11 cellular contexts compared by ENCODE assay signal in the genomic region with DNA sequence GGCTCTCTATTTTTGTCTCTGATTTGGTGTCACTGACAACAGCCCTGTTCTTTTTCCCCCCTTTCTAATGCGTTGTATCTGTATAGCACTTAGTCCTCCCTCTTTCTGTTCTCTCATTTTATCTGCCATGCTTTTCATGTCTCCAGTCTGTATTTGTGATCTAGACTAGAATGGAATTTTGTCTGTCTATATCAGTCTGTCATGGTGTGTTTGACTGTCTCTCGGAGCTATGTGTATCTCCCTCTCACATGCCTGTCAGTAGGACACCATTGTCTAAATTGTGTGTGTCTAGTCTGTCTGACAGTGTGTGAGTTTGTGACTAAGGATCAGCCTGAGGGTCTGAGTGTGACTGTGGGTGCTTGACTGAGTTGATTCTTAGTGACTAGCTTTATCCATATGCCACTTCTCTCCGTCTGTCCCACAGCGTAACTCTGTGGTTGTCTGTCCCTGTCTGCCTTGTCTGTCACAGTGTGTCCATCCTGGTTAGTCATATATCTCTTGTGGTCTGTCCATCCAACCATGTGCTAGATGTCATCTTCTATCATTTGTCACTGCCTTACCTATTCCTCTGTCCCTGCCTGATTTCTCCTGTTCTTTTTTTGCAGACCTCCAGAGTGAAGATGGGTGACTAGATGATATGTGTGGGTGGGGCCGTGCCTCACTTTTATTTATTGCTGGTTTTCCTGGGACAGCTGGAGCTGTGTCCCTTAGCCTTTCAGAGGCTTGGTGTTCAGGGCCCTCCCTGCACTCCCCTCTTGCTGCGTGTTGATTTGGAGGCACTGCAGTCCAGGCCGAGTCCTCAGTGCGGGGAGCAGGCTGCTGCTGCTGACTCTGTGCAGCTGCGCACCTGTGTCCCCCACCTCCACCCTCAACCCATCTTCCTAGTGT. TPM values are rescaled to one million over a fixed set of nuclear protein-coding genes. Genes with fewer than 3 reads are reported as not detected.
A peak's percentile ranks its signal among the peaks of the same experiment; 100 is the strongest.
DNase-seq lines count a peak whose midpoint lies in the region; ATAC-seq and TF ChIP-seq lines count a peak whose summit lies in the region.
"Had no signal": no experiment of that assay in that cellular context is flagged by ENCODE, and none has a peak within 500 bp of the region (broad histone marks: within the 10 kb centered on the region; RNA-seq: fewer than 3 reads in every experiment).

No MANE protein-coding gene starts in this region.

- peaks cover 38% of the 10 kb centered on the region for H3K36me3 Mint-ChIP-seq in brain

- peaks cover 27% of the 10 kb centered on the region for H3F3A ChIP-seq in MM.1S (ENCODE audit: insufficient read depth, low read length)

- H4K20me1 ChIP-seq in MM.1S (ENCODE audit: insufficient read depth, low read length) = peaks cover 4% of the 10 kb centered on the region; the same call in 1 of the 2 replicates
- peaks cover 47% of the 10 kb centered on the region for H4K20me1 ChIP-seq in osteoblast (ENCODE audit: insufficient read depth, low read length)

- H3K9me3 Mint-ChIP-seq in brain = no peaks in the 10 kb centered on the region

- no peak overlapping the region for H2AFZ ChIP-seq in MM.1S (ENCODE audit: low read length)
- no peak overlapping the region for H2AFZ ChIP-seq in osteoblast (ENCODE audit: low read length)

- H3K27ac Mint-ChIP-seq in brain = peak overlapping the region in 4 of 5 experiments; percentile 26 to 96 (median 63)

- no peaks in the 10 kb centered on the region for H3K9me2 ChIP-seq in MM.1S (replicated peaks; ENCODE audit: insufficient read depth, low read length)

- H3K79me2 ChIP-seq in MM.1S (ENCODE audit: low read length) (peaks cover 51% of the 10 kb centered on the region), osteoblast (ENCODE audit: insufficient read depth, low read length) (peaks cover 73% of the 10 kb centered on the region)

- peak overlapping the region; percentile 99; the same call in 1 of the 2 replicates for H3K4me2 ChIP-seq in MM.1S (ENCODE audit: low read depth, low read length)
- H3K4me2 ChIP-seq in osteoblast (ENCODE audit: insufficient read depth, low read length) = peak overlapping the region; percentile 90

- H3K36me3 ChIP-seq in MM.1S (replicated peaks; ENCODE audit: insufficient read depth, low read length) (0 out of 2 replicates have a peak, but pooled peaks cover 3% of the 10 kb centered on the region), osteoblast (ENCODE audit: insufficient read depth, low read length) (peaks cover 31% of the 10 kb centered on the region)

- no peak for ATAC-seq in HG03460 (IDR thresholded peaks at IDR 0.05; ENCODE audit: unreplicated experiment)

- TF ChIP-seq CTCF in MM.1S (IDR thresholded peaks at IDR 0.05; ENCODE audit: low read length) (no peak), brain (conservative IDR thresholded peaks at IDR 0.05) (no peak), osteoblast (IDR thresholded peaks at IDR 0.05; ENCODE audit: extremely low read depth, low read depth, low read length) (no peak)

- H3K9ac ChIP-seq in MM.1S (ENCODE audit: low read length) = no peak overlapping the region

- no peaks in the 10 kb centered on the region for H3K9me3 ChIP-seq in MM.1S (replicated peaks; ENCODE audit: insufficient read depth, low read length)
- no peaks in the 10 kb centered on the region for H3K9me3 ChIP-seq in osteoblast (ENCODE audit: low read depth, low read length)
- H3K9me3 ChIP-seq: upper lobe of left lung had no signal

- DNase-seq in SIG-M5 treated with dmso at 0.1 percent for 504 hours (lab: John Stamatoyannopoulos, UW; ENCODE audit: unreplicated experiment) (peak; percentile 4), SIG-M5 (lab: John Stamatoyannopoulos, UW) (no peak), MM.1S (no peak), osteoblast (ENCODE audit: insufficient read length, low spot score, missing footprints) (peak; percentile 76), HT-29 (ENCODE audit: low spot score) (no peak), NCI-H1930 (lab: John Stamatoyannopoulos, UW) (no peak)
- DNase-seq: brain microvascular endothelial cell, midbrain, upper lobe of left lung had no signal

- H3K27ac ChIP-seq in MM.1S (ENCODE audit: low read length) = no peak overlapping the region
- no peak overlapping the region for H3K27ac ChIP-seq in osteoblast (ENCODE audit: low read depth, low read length)
- H3K27ac ChIP-seq: brain microvascular endothelial cell had no signal

- peaks cover 68% of the 10 kb centered on the region for H3K4me1 Mint-ChIP-seq in brain

- H3K4me3 ChIP-seq in MM.1S (ENCODE audit: low read length) (no peak overlapping the region), osteoblast (ENCODE audit: insufficient read depth, low read length) (no peak overlapping the region)

- H3K4me1 ChIP-seq in MM.1S (ENCODE audit: low read length) (peaks cover 36% of the 10 kb centered on the region), osteoblast (ENCODE audit: insufficient read depth, low read length) (peaks cover 44% of the 10 kb centered on the region)

- H3K27me3 ChIP-seq in MM.1S (replicated peaks; ENCODE audit: insufficient read depth, low read length) = no peaks in the 10 kb centered on the region
- H3K27me3 ChIP-seq in osteoblast (ENCODE audit: insufficient read depth, low read length) = no peaks in the 10 kb centered on the region
- H3K27me3 ChIP-seq: brain microvascular endothelial cell, upper lobe of left lung had no signal

- peaks cover 4% of the 10 kb centered on the region for H3K27me3 Mint-ChIP-seq in brain

- H3K4me3 Mint-ChIP-seq in brain = peak overlapping the region; percentile 90 to 97 (median 97)

RNA-seq across cellular contexts. Expression of a gene that starts 1.4 kb away (rescaled TPM):
- polyA plus RNA-seq in brain (ENCODE audit: insufficient read depth, low read depth, low replicate concordance) = 91.9 TPM
- 95.5 and 99.5 TPM in 2 replicates for total RNA-seq in osteoblast
- 153 and 159 TPM in 2 replicates for total RNA-seq in HT-29 (2014; rRNA removed; shearing (Covaris generic))

RNA-seq across cellular contexts. Expression of a gene that starts 2.9 kb away (rescaled TPM):
- polyA plus RNA-seq in brain (ENCODE audit: insufficient read depth, low read depth, low replicate concordance) = 273 TPM
- total RNA-seq in osteoblast = 81.9 and 89.4 TPM in 2 replicates
- total RNA-seq in HT-29 (2014; rRNA removed; shearing (Covaris generic)) = 254 and 277 TPM in 2 replicates

RNA-seq across cellular contexts. Expression of a gene that starts 7.8 kb away (rescaled TPM):
- polyA plus RNA-seq in brain (ENCODE audit: insufficient read depth, low read depth, low replicate concordance) = 27.6 TPM
- 10.3 and 15.6 TPM in 2 replicates for total RNA-seq in osteoblast
- total RNA-seq in HT-29 (2014; rRNA removed; shearing (Covaris generic)) = 118 and 120 TPM in 2 replicates

RNA-seq across cellular contexts. Expression of a gene that starts 13.8 kb away (rescaled TPM):
- polyA plus RNA-seq in brain (ENCODE audit: insufficient read depth, low read depth, low replicate concordance) = 18.4 TPM
- total RNA-seq in osteoblast = 2.4 and 2.9 TPM in 2 replicates
- 8.8 and 9.2 TPM in 2 replicates for total RNA-seq in HT-29 (2014; rRNA removed; shearing (Covaris generic))

RNA-seq across cellular contexts. Expression of a gene that starts 30.9 kb away (rescaled TPM):
- 99.2 TPM for polyA plus RNA-seq in brain (ENCODE audit: insufficient read depth, low read depth, low replicate concordance)
- 18.6 and 20.6 TPM in 2 replicates for total RNA-seq in osteoblast
- total RNA-seq in HT-29 (2014; rRNA removed; shearing (Covaris generic)) = 19.1 and 24.6 TPM in 2 replicates

Comparison
In these comparisons a context has a peak if more than half of its experiments do, and no peak if none do; other contexts are left out.
1. DNase-seq: peak in SIG-M5 treated with dmso at 0.1 percent for 504 hours (single experiment) and osteoblast (single experiment); none in SIG-M5 (single experiment), MM.1S (single experiment), HT-29 (single experiment) and NCI-H1930 (0 of 2).